In the genomic region with DNA sequence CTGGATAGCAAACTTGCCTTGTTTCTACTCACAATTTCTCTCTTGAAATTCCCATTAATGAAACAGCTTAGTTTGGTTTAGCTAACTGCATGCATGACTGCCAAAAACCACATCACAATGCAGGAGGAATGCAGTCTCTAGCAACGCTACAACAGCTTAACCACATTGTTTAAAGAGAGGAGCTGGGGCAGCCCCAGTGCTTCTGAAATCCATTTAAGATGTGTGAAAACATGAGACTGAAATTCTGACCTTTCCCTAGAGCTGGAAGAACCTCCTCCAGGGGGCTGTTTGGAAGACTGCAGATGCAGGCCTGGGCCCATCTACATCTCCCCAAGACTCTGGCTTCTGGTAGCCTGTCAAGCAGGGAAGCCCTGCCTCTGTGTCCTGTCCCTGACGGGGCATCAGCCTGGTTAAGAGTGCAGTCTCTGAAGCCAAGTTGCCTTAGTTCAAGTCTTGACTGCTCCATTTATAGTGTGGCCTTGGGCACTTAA, we compare ENCODE assay signal across 10 cellular contexts.
DNase-seq lines count a peak whose midpoint lies in the region; ATAC-seq and TF ChIP-seq lines count a peak whose summit lies in the region.
"Had no signal": no experiment of that assay in that cellular context is flagged by ENCODE, and none has a peak within 500 bp of the region (broad histone marks: within the 10 kb centered on the region; RNA-seq: fewer than 3 reads in every experiment).

No MANE protein-coding gene starts in this region.

- H3K27me3 Mint-ChIP-seq in WTC11 (ENCODE audit: low read depth) = no peaks in the 10 kb centered on the region
- H3K27me3 Mint-ChIP-seq in activated naive CD8-positive, alpha-beta T cell treated with anti-CD3 and anti-CD28 coated beads, Interleukin-2, amount 50 U/mL, for 24 hours = peaks cover 8% of the 10 kb centered on the region
- H3K27me3 Mint-ChIP-seq: activated naive CD8-positive, alpha-beta T cell treated with anti-CD3 and anti-CD28 coated beads, Interleukin-2, amount 10 ng/mL, durations not matched to agents 7 days and 5 days had no signal

- CTCF ChIA-PET in WTC11 (lab: Charles Lee) = interaction anchor here (2.0 kb wide), 1 partner anchor 138 kb away, joined by 6 read pairs; no protein-coding TSS in a partner anchor

- peaks cover 12% of the 10 kb centered on the region for H3K4me1 ChIP-seq in GM23248 (ENCODE audit: insufficient read depth)

- WGBS in GM23248 (ENCODE audit: low coverage in 1 of 2, low lambda C conversion rate in 2 of 2, missing lambda C conversion rate in 2 of 2), 2 experiments = 15 to 21% methylated on average over 2 of the region's 2 CpGs

- peaks cover 8% of the 10 kb centered on the region for H3K36me3 Mint-ChIP-seq in WTC11
- H3K36me3 Mint-ChIP-seq in activated naive CD8-positive, alpha-beta T cell treated with anti-CD3 and anti-CD28 coated beads, Interleukin-2, amount 50 U/mL, for 24 hours (ENCODE audit: low read depth) = no peaks in the 10 kb centered on the region
- H3K36me3 Mint-ChIP-seq: activated naive CD8-positive, alpha-beta T cell treated with anti-CD3 and anti-CD28 coated beads, Interleukin-2, amount 10 ng/mL, durations not matched to agents 7 days and 5 days had no signal

- H3K4me2 ChIP-seq in GM23248 (ENCODE audit: unreplicated experiment) = peak overlapping the region; percentile 75

- H3K27me3 ChIP-seq in GM23248 (replicated peaks; ENCODE audit: insufficient read depth) = peaks cover 47% of the 10 kb centered on the region

- TF ChIP-seq CTCF in WTC11 (IDR thresholded peaks at IDR 0.05) = no peak

- H3K9ac ChIP-seq in GM23248 = no peak overlapping the region

- no peaks in the 10 kb centered on the region for H3K9me2 ChIP-seq in GM23248 (ENCODE audit: insufficient read depth)

- H3K9me3 Mint-ChIP-seq in WTC11 = peaks cover 18% of the 10 kb centered on the region
- peaks cover 5% of the 10 kb centered on the region for H3K9me3 Mint-ChIP-seq in activated naive CD8-positive, alpha-beta T cell treated with anti-CD3 and anti-CD28 coated beads, Interleukin-2, amount 50 U/mL, for 24 hours

- 0 out of 2 replicates have a peak overlapping the region, but pooled peaks have one; percentile 22 for H3K27ac ChIP-seq in GM23248

- peaks cover 12% of the 10 kb centered on the region; the same call in 1 of the 2 replicates for H3K4me1 Mint-ChIP-seq in WTC11
- peaks cover 13% of the 10 kb centered on the region for H3K4me1 Mint-ChIP-seq in activated naive CD8-positive, alpha-beta T cell treated with anti-CD3 and anti-CD28 coated beads, Interleukin-2, amount 50 U/mL, for 24 hours

- no peak overlapping the region for H2AFZ ChIP-seq in GM23248

- ATAC-seq in WTC11 = peak; percentile 72
- no peak for ATAC-seq in GM21381 (IDR thresholded peaks at IDR 0.05; ENCODE audit: unreplicated experiment)
- no peak for ATAC-seq in activated naive CD8-positive, alpha-beta T cell treated with anti-CD3 and anti-CD28 coated beads, Interleukin-2, amount 50 U/mL, for 24 hours

- POLR2A ChIA-PET in WTC11 (lab: Charles Lee) = no interaction called here

- H3K79me2 ChIP-seq in GM23248 (ENCODE audit: insufficient read depth) = no peaks in the 10 kb centered on the region

- peaks cover 11% of the 10 kb centered on the region; the same call in 1 of the 2 replicates for H3F3A ChIP-seq in GM23248 (ENCODE audit: insufficient read depth)

- H4K20me1 ChIP-seq in GM23248 (ENCODE audit: insufficient read depth) = no peaks in the 10 kb centered on the region

- in situ Hi-C loops in GM23248 (cut with MboI) = no loop called here

- H3K27ac Mint-ChIP-seq in WTC11 = no peak overlapping the region
- no peak overlapping the region for H3K27ac Mint-ChIP-seq in activated naive CD8-positive, alpha-beta T cell treated with anti-CD3 and anti-CD28 coated beads, Interleukin-2, amount 50 U/mL, for 24 hours
- H3K27ac Mint-ChIP-seq: activated naive CD8-positive, alpha-beta T cell treated with anti-CD3 and anti-CD28 coated beads, Interleukin-2, amount 10 ng/mL, durations not matched to agents 7 days and 5 days had no signal

- DNase-seq in AG08396 (ENCODE audit: low spot score) (peak; percentile 79), GM23248 (peak; percentile 94), WTC11 (ENCODE audit: low spot score) (no peak), iPS-NIHi7 (ENCODE audit: extremely low spot score) (peak; percentile 21), Kasumi-1 (lab: John Stamatoyannopoulos, UW) (no peak), inferior parietal cortex (ENCODE audit: extremely low spot score) (no peak)
- no peak for DNase-seq in activated naive CD8-positive, alpha-beta T cell treated with anti-CD3 and anti-CD28 coated beads, Interleukin-2, amount 50 U/mL, for 24 hours
- DNase-seq: activated naive CD8-positive, alpha-beta T cell treated with anti-CD3 and anti-CD28 coated beads, Interleukin-2, amount 10 ng/mL, durations not matched to agents 7 days and 5 days; SHP77 had no signal

- H3K4me3 Mint-ChIP-seq in WTC11 = no peak overlapping the region
- no peak overlapping the region for H3K4me3 Mint-ChIP-seq in activated naive CD8-positive, alpha-beta T cell treated with anti-CD3 and anti-CD28 coated beads, Interleukin-2, amount 50 U/mL, for 24 hours
- H3K4me3 Mint-ChIP-seq: activated naive CD8-positive, alpha-beta T cell treated with anti-CD3 and anti-CD28 coated beads, Interleukin-2, amount 10 ng/mL, durations not matched to agents 7 days and 5 days had no signal

- no peaks in the 10 kb centered on the region for H3K9me3 ChIP-seq in GM23248 (ENCODE audit: low read depth)

- no peaks in the 10 kb centered on the region for H3K36me3 ChIP-seq in GM23248 (ENCODE audit: low read depth)

- H3K4me3 ChIP-seq in GM23248 = no peak overlapping the region

TF ChIP-seq in WTC11, 78 proteins besides CTCF, POLR2A, EP300 and RAD21 (continues in another document):
- TF ChIP-seq, protein P1, sequence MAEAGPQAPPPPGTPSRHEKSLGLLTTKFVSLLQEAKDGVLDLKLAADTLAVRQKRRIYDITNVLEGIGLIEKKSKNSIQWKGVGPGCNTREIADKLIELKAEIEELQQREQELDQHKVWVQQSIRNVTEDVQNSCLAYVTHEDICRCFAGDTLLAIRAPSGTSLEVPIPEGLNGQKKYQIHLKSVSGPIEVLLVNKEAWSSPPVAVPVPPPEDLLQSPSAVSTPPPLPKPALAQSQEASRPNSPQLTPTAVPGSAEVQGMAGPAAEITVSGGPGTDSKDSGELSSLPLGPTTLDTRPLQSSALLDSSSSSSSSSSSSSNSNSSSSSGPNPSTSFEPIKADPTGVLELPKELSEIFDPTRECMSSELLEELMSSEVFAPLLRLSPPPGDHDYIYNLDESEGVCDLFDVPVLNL (CRISPR knock-in tag; IDR thresholded peaks at IDR 0.05; ENCODE audit: borderline replicate concordance, low read depth) = no peak
- TF ChIP-seq ZBTB21 (CRISPR knock-in tag; IDR thresholded peaks at IDR 0.05; ENCODE audit: borderline replicate concordance) (no peak), ELF4 (CRISPR knock-in tag; IDR thresholded peaks at IDR 0.05; ENCODE audit: low read depth) (no peak), NFATC4 (CRISPR knock-in tag; IDR thresholded peaks at IDR 0.05) (no peak), ZNF138 (CRISPR knock-in tag; conservative IDR thresholded peaks at IDR 0.05) (no peak), TP53 (CRISPR knock-in tag; IDR thresholded peaks at IDR 0.05) (no peak), EMX1 (CRISPR knock-in tag; IDR thresholded peaks at IDR 0.05) (no peak), NFYB (CRISPR knock-in tag; conservative IDR thresholded peaks at IDR 0.05; ENCODE audit: low read depth) (no peak), GRHL2 (CRISPR knock-in tag; IDR thresholded peaks at IDR 0.05; ENCODE audit: insufficient replicate concordance, severe bottlenecking) (no peak), ZNF671 (CRISPR knock-in tag; IDR thresholded peaks at IDR 0.05) (no peak)
- TF ChIP-seq, protein P2, sequence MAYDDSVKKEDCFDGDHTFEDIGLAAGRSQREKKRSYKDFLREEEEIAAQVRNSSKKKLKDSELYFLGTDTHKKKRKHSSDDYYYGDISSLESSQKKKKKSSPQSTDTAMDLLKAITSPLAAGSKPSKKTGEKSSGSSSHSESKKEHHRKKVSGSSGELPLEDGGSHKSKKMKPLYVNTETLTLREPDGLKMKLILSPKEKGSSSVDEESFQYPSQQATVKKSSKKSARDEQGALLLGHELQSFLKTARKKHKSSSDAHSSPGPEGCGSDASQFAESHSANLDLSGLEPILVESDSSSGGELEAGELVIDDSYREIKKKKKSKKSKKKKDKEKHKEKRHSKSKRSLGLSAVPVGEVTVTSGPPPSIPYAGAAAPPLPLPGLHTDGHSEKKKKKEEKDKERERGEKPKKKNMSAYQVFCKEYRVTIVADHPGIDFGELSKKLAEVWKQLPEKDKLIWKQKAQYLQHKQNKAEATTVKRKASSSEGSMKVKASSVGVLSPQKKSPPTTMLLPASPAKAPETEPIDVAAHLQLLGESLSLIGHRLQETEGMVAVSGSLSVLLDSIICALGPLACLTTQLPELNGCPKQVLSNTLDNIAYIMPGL (CRISPR knock-in tag; IDR thresholded peaks at IDR 0.05) = no peak
- TF ChIP-seq, protein P3, sequence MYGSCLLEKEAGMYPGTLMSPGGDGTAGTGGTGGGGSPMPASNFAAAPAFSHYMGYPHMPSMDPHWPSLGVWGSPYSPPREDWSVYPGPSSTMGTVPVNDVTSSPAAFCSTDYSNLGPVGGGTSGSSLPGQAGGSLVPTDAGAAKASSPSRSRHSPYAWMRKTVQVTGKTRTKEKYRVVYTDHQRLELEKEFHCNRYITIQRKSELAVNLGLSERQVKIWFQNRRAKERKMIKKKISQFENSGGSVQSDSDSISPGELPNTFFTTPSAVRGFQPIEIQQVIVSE (CRISPR knock-in tag; IDR thresholded peaks at IDR 0.05; ENCODE audit: borderline replicate concordance) = no peak
- TF ChIP-seq, protein P4, sequence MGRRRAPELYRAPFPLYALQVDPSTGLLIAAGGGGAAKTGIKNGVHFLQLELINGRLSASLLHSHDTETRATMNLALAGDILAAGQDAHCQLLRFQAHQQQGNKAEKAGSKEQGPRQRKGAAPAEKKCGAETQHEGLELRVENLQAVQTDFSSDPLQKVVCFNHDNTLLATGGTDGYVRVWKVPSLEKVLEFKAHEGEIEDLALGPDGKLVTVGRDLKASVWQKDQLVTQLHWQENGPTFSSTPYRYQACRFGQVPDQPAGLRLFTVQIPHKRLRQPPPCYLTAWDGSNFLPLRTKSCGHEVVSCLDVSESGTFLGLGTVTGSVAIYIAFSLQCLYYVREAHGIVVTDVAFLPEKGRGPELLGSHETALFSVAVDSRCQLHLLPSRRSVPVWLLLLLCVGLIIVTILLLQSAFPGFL (CRISPR knock-in tag; IDR thresholded peaks at IDR 0.05; ENCODE audit: borderline replicate concordance) = no peak

Comparison
In these comparisons a context has a peak if more than half of its experiments do, and no peak if none do; other contexts are left out.
1. DNase-seq: peak in AG08396 (single experiment), GM23248 (single experiment) and iPS-NIHi7 (single experiment); none in WTC11 (single experiment), Kasumi-1 (0 of 2), inferior parietal cortex (single experiment) and activated naive CD8-positive, alpha-beta T cell treated with anti-CD3 and anti-CD28 coated beads, Interleukin-2, amount 50 U/mL, for 24 hours (single experiment).